Comparison of ENCODE assay signal across 8 cellular contexts in the genomic region with DNA sequence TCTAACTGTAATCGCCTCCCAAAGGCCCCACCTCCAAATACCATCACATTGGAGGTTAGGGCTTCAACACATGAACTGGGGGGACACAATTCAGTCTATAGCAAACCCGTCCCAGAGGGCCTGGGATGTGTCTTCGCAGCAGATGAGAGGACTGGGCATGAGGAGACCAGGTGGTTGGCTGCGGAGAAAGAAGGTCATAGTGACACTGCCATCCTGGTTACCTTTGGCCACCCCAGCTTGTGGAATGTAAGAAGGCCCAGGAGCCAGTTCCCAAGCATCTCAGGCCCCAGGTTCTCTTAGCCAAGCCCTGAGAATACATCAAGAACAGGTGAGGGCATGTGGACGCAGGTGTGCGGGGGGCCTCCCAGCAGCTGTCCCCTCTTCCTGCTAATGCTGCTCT. TPM values are rescaled to one million over a fixed set of nuclear protein-coding genes. Genes with fewer than 3 reads are reported as not detected.
"Had no signal": no experiment of that assay in that cellular context is flagged by ENCODE, and none has a peak within 500 bp of the region (broad histone marks: within the 10 kb centered on the region; RNA-seq: fewer than 3 reads in every experiment).

No MANE protein-coding gene starts in this region.

- H3K27ac ChIP-seq: HL-60 had no signal

- H3K4me3 ChIP-seq: GM23338, K562 had no signal

- H2AFZ ChIP-seq: GM23338 had no signal

- H3K4me2 ChIP-seq: GM23338 had no signal

- DNase-seq: H9, HCEC 1CT, KG1 had no signal

- ATAC-seq: GM23338, HepG2 had no signal

RNA-seq across cellular contexts. Expression of a gene that starts 6.4 kb away (rescaled TPM):
- total RNA-seq: HepG2, HT1080, K562 had no signal
- polyA plus RNA-seq: HepG2, K562 had no signal
